Comparison of ENCODE assay signal across 12 cellular contexts in genomic region chr1:211420389-211420788, GRCh38.
DNase-seq lines count a peak whose midpoint lies in the region; ATAC-seq and TF ChIP-seq lines count a peak whose summit lies in the region.
"Had no signal": no experiment of that assay in that cellular context is flagged by ENCODE, and none has a peak within 500 bp of the region (broad histone marks: within the 10 kb centered on the region; RNA-seq: fewer than 3 reads in every experiment).

No MANE protein-coding gene starts in this region.

- in situ Hi-C loops in astrocyte of the cerebellum (cut with HindIII; ENCODE audit: low sequenced_read_pairs) = no loop called here

- H3K4me1 ChIP-seq in heart right ventricle (peaks cover 0 to 11% (median 0%) of the 10 kb centered on the region in 9 donors), BE2C (no peaks in the 10 kb centered on the region)

- H3K27me3 Mint-ChIP-seq in activated CD4-positive, alpha-beta T cell treated with anti-CD3 and anti-CD28 coated beads for 36 hours = no peaks in the 10 kb centered on the region
- peaks cover 5% of the 10 kb centered on the region for H3K27me3 Mint-ChIP-seq in activated CD4-positive, alpha-beta T cell treated with anti-CD3 and anti-CD28 coated beads, Interleukin-2, amount 10 ng/mL, durations not matched to agents 7 days and 5 days

- 91 to 99% methylated on average over 2 of the region's 2 CpGs for WGBS in heart right ventricle, 2 donors

- H3K27ac ChIP-seq in heart right ventricle = no peak overlapping the region

- no peak overlapping the region for H3K27ac Mint-ChIP-seq in activated CD4-positive, alpha-beta T cell treated with anti-CD3 and anti-CD28 coated beads for 36 hours
- H3K27ac Mint-ChIP-seq in activated CD4-positive, alpha-beta T cell treated with anti-CD3 and anti-CD28 coated beads, Interleukin-2, amount 10 ng/mL, durations not matched to agents 7 days and 5 days = no peak overlapping the region
- H3K27ac Mint-ChIP-seq: H9 had no signal

- no peak overlapping the region for H3K4me3 Mint-ChIP-seq in activated CD4-positive, alpha-beta T cell treated with anti-CD3 and anti-CD28 coated beads for 36 hours
- no peak overlapping the region for H3K4me3 Mint-ChIP-seq in activated CD4-positive, alpha-beta T cell treated with anti-CD3 and anti-CD28 coated beads, Interleukin-2, amount 10 ng/mL, durations not matched to agents 7 days and 5 days
- H3K4me3 Mint-ChIP-seq: H9 had no signal

- POLR2A ChIA-PET in activated CD4-positive, alpha-beta T cell treated with anti-CD3 and anti-CD28 coated beads for 36 hours (lab: Charles Lee) = no interaction called here
- POLR2A ChIA-PET in activated CD4-positive, alpha-beta T cell treated with anti-CD3 and anti-CD28 coated beads, Interleukin-2, amount 10 ng/mL, durations not matched to agents 7 days and 5 days (lab: Charles Lee) = no interaction called here

- TF ChIP-seq CTCF in astrocyte of the cerebellum (IDR thresholded peaks at IDR 0.05; ENCODE audit: low read depth, low read length, missing control alignments) (no peak), heart right ventricle (IDR thresholded peaks at IDR 0.05) (no peak), BE2C (IDR thresholded peaks at IDR 0.05; ENCODE audit: low read depth, low read length) (no peak)

- ATAC-seq in activated CD4-positive, alpha-beta T cell treated with anti-CD3 and anti-CD28 coated beads for 36 hours = peak; percentile 36
- ATAC-seq in heart right ventricle = no peak

- H3K4me3 ChIP-seq in astrocyte of the cerebellum (ENCODE audit: low read depth, low read length) (no peak overlapping the region), heart right ventricle (no peak overlapping the region), BE2C (ENCODE audit: low read depth, low read length) (no peak overlapping the region)

- peaks cover 1% of the 10 kb centered on the region for H3K9me3 Mint-ChIP-seq in activated CD4-positive, alpha-beta T cell treated with anti-CD3 and anti-CD28 coated beads for 36 hours (ENCODE audit: low read depth)
- peaks cover 1% of the 10 kb centered on the region for H3K9me3 Mint-ChIP-seq in activated CD4-positive, alpha-beta T cell treated with anti-CD3 and anti-CD28 coated beads, Interleukin-2, amount 10 ng/mL, durations not matched to agents 7 days and 5 days

- H3K9me3 ChIP-seq in heart right ventricle (no peaks in the 10 kb centered on the region), BE2C (no peaks in the 10 kb centered on the region)

- intact Hi-C loops in activated CD4-positive, alpha-beta T cell treated with anti-CD3 and anti-CD28 coated beads for 36 hours (cut with DNase I, micrococcal nuclease) = no loop called here
- intact Hi-C loops in heart right ventricle (cut with DNase I) = no loop called here

- H3K36me3 Mint-ChIP-seq in activated CD4-positive, alpha-beta T cell treated with anti-CD3 and anti-CD28 coated beads for 36 hours (ENCODE audit: low read depth) = no peaks in the 10 kb centered on the region
- H3K36me3 Mint-ChIP-seq in activated CD4-positive, alpha-beta T cell treated with anti-CD3 and anti-CD28 coated beads, Interleukin-2, amount 10 ng/mL, durations not matched to agents 7 days and 5 days (ENCODE audit: low read depth) = peaks cover 5% of the 10 kb centered on the region

- CTCF ChIA-PET in activated CD4-positive, alpha-beta T cell treated with anti-CD3 and anti-CD28 coated beads for 36 hours (lab: Charles Lee) = no interaction called here
- CTCF ChIA-PET in activated CD4-positive, alpha-beta T cell treated with anti-CD3 and anti-CD28 coated beads, Interleukin-2, amount 10 ng/mL, durations not matched to agents 7 days and 5 days (lab: Charles Lee) = no interaction called here

- peak; percentile 44 for DNase-seq in activated CD4-positive, alpha-beta T cell treated with anti-CD3 and anti-CD28 coated beads for 36 hours
- DNase-seq in activated CD4-positive, alpha-beta T cell treated with anti-CD3 and anti-CD28 coated beads, Interleukin-2, amount 10 ng/mL, durations not matched to agents 7 days and 5 days = no peak
- DNase-seq in LHCN-M2 (ENCODE audit: low read depth) = peak; percentile 82
- DNase-seq in astrocyte of the cerebellum (ENCODE audit: low read depth) = peak; percentile 54
- peak; percentile 31 for DNase-seq in renal cortical epithelial cell (ENCODE audit: low read depth)
- no peak for DNase-seq in heart right ventricle
- no peak for DNase-seq in C1 segment of cervical spinal cord (lab: John Stamatoyannopoulos, UW)
- DNase-seq in BE2C = no peak
- DNase-seq: AML-193; H9; RPMI8226; stimulated activated naive CD4-positive, alpha-beta T cell had no signal

- peaks cover 23% of the 10 kb centered on the region for H3K4me1 Mint-ChIP-seq in activated CD4-positive, alpha-beta T cell treated with anti-CD3 and anti-CD28 coated beads for 36 hours
- H3K4me1 Mint-ChIP-seq in activated CD4-positive, alpha-beta T cell treated with anti-CD3 and anti-CD28 coated beads, Interleukin-2, amount 10 ng/mL, durations not matched to agents 7 days and 5 days = peaks cover 20% of the 10 kb centered on the region

- H3K27me3 ChIP-seq in heart right ventricle = no peaks in the 10 kb centered on the region
- no peaks in the 10 kb centered on the region for H3K27me3 ChIP-seq in BE2C

- no peaks in the 10 kb centered on the region for H3K36me3 ChIP-seq in heart right ventricle
- no peaks in the 10 kb centered on the region for H3K36me3 ChIP-seq in BE2C

Comparison
In these comparisons a context has a peak if more than half of its experiments do, and no peak if none do; other contexts are left out.
1. DNase-seq: peak in activated CD4-positive, alpha-beta T cell treated with anti-CD3 and anti-CD28 coated beads for 36 hours (single experiment), LHCN-M2 (single experiment), astrocyte of the cerebellum (single experiment) and renal cortical epithelial cell (single experiment); none in activated CD4-positive, alpha-beta T cell treated with anti-CD3 and anti-CD28 coated beads, Interleukin-2, amount 10 ng/mL, durations not matched to agents 7 days and 5 days (single experiment), heart right ventricle (0 of 2), C1 segment of cervical spinal cord (0 of 14) and BE2C (single experiment).